Comparison of ENCODE assay signal across 17 cellular contexts in genomic region chr1:164671597-164672327, GRCh38.
DNase-seq lines count a peak whose midpoint lies in the region; ATAC-seq and TF ChIP-seq lines count a peak whose summit lies in the region.
"Had no signal": no experiment of that assay in that cellular context is flagged by ENCODE, and none has a peak within 500 bp of the region (broad histone marks: within the 10 kb centered on the region; RNA-seq: fewer than 3 reads in every experiment).

No MANE protein-coding gene starts in this region.

- H3K27ac Mint-ChIP-seq in endodermal cell (no peak overlapping the region), mesothelial cell of epicardium (peak overlapping the region; percentile 88)
- H3K27ac Mint-ChIP-seq: activated naive CD8-positive, alpha-beta T cell treated with anti-CD3 and anti-CD28 coated beads, Interleukin-2, amount 50 U/mL, for 24 hours had no signal

- H3K9me3 Mint-ChIP-seq in endodermal cell (no peaks in the 10 kb centered on the region), mesothelial cell of epicardium (no peaks in the 10 kb centered on the region)

- H3K36me3 Mint-ChIP-seq in endodermal cell (ENCODE audit: low read depth) (peaks cover 7% of the 10 kb centered on the region), mesothelial cell of epicardium (peaks cover 11% of the 10 kb centered on the region)

- H3K27me3 Mint-ChIP-seq in endodermal cell (ENCODE audit: insufficient read depth) (no peaks in the 10 kb centered on the region), mesothelial cell of epicardium (ENCODE audit: low read depth) (no peaks in the 10 kb centered on the region)
- H3K27me3 Mint-ChIP-seq: activated naive CD8-positive, alpha-beta T cell treated with anti-CD3 and anti-CD28 coated beads, Interleukin-2, amount 50 U/mL, for 24 hours; stimulated activated naive CD8-positive, alpha-beta T cell treated with anti-CD3 and anti-CD28 coated beads, Interleukin-15, amount 100 ng/mL, for 72 hours had no signal

- peak; percentile 17 for DNase-seq in AG10803 (ENCODE audit: low read depth)
- DNase-seq in endodermal cell, result no peak
- no peak for DNase-seq in mesothelial cell of epicardium (ENCODE audit: low spot score in 2 of 2, unreplicated experiment in 2 of 2)
- no peak for DNase-seq in activated CD4-positive, CD25-positive, alpha-beta regulatory T cell treated with anti-CD3 and anti-CD28 coated beads, Interleukin-2, amount 50 U/mL, for 72 hours
- DNase-seq in HAP-1 (ENCODE audit: low spot score in 2 of 2), result no peak
- DNase-seq in medulla oblongata (ENCODE audit: extremely low spot score), result no peak
- DNase-seq: activated CD4-positive, alpha-beta T cell treated with anti-CD3 and anti-CD28 coated beads, Interleukin-2, amount 50 U/mL, for 1 hour; activated naive CD8-positive, alpha-beta T cell treated with anti-CD3 and anti-CD28 coated beads, Interleukin-2, amount 50 U/mL, for 24 hours; activated T-cell treated with anti-CD3 and anti-CD28 coated beads, Interleukin-2, amount 50 U/mL, for 48 hours; COR-L47; NCI-H446; stimulated activated naive CD8-positive, alpha-beta T cell treated with anti-CD3 and anti-CD28 coated beads, Interleukin-15, amount 100 ng/mL, for 72 hours had no signal

- H3K4me1 Mint-ChIP-seq in endodermal cell (peaks cover 23% of the 10 kb centered on the region), mesothelial cell of epicardium (peaks cover 73% of the 10 kb centered on the region)
- H3K4me1 Mint-ChIP-seq: activated naive CD8-positive, alpha-beta T cell treated with anti-CD3 and anti-CD28 coated beads, Interleukin-2, amount 50 U/mL, for 24 hours had no signal

- no peak for TF ChIP-seq CTCF in AG10803 (conservative IDR thresholded peaks at IDR 0.05; ENCODE audit: low read length)
- TF ChIP-seq CTCF in HEK293 (tag by site-specific recombination; IDR thresholded peaks at IDR 0.05), result no peak
- TF ChIP-seq CTCF in endodermal cell (conservative IDR thresholded peaks at IDR 0.05), result no peak
- no peak for TF ChIP-seq CTCF in mesothelial cell of epicardium (IDR thresholded peaks at IDR 0.05; ENCODE audit: unreplicated experiment)

- H3K4me1 ChIP-seq in HEK293 (ENCODE audit: control insufficient read depth, insufficient read depth, low read length), result no peaks in the 10 kb centered on the region; the same call in 1 of the 2 replicates
- peaks cover 4% of the 10 kb centered on the region for H3K4me1 ChIP-seq in endodermal cell (ENCODE audit: control insufficient read depth, insufficient read depth, low read length)
- H3K4me1 ChIP-seq in HAP-1, result peaks cover 5% of the 10 kb centered on the region; the same call in 1 of the 2 replicates
- H3K4me1 ChIP-seq: SJSA1 had no signal

- POLR2A ChIA-PET in HEK293 (lab: Yijun Ruan, JAX), result no interaction called here

- H3K9me3 ChIP-seq in HEK293 (ENCODE audit: control insufficient read depth, insufficient read depth, low read depth, low read length), result no peaks in the 10 kb centered on the region
- no peaks in the 10 kb centered on the region for H3K9me3 ChIP-seq in endodermal cell (ENCODE audit: control insufficient read depth, low read length)
- no peaks in the 10 kb centered on the region; the same call in none of the 2 replicates for H3K9me3 ChIP-seq in HAP-1
- H3K9me3 ChIP-seq: SJSA1 had no signal

- H3K4me3 ChIP-seq in AG10803 (ENCODE audit: low read length) (no peak overlapping the region), HEK293 (ENCODE audit: low read depth, low read length) (no peak overlapping the region), endodermal cell (ENCODE audit: low read length) (no peak overlapping the region), HAP-1 (no peak overlapping the region)
- H3K4me3 ChIP-seq: SJSA1 had no signal

- no peaks in the 10 kb centered on the region for H3K36me3 ChIP-seq in HEK293 (ENCODE audit: control insufficient read depth in 2 of 2, insufficient read depth in 1 of 2, low read length in 2 of 2)
- H3K36me3 ChIP-seq in endodermal cell (ENCODE audit: control insufficient read depth, insufficient read depth, low read length), result no peaks in the 10 kb centered on the region
- no peaks in the 10 kb centered on the region for H3K36me3 ChIP-seq in HAP-1 (replicated peaks)
- H3K36me3 ChIP-seq: SJSA1 had no signal

- in situ Hi-C loops in HAP-1 (cut with MboI; ENCODE audit: low sequenced_read_pairs), result no loop called here

- no peak overlapping the region for H3K9ac ChIP-seq in endodermal cell (ENCODE audit: extremely low read depth, low read length, poor library complexity, severe bottlenecking)
- H3K9ac ChIP-seq: KMS-11 had no signal

- H3K4me3 Mint-ChIP-seq in endodermal cell, result no peak overlapping the region
- H3K4me3 Mint-ChIP-seq in mesothelial cell of epicardium, result no peak overlapping the region
- H3K4me3 Mint-ChIP-seq: activated naive CD8-positive, alpha-beta T cell treated with anti-CD3 and anti-CD28 coated beads, Interleukin-2, amount 50 U/mL, for 24 hours; stimulated activated naive CD8-positive, alpha-beta T cell treated with anti-CD3 and anti-CD28 coated beads, Interleukin-15, amount 100 ng/mL, for 72 hours had no signal

- CTCF ChIA-PET in HEK293 (lab: Yijun Ruan, JAX), result interaction anchor here (1.0 to 1.3 kb wide), 2 partner anchors 11 to 116 kb away, joined by 3 read pairs; no protein-coding TSS in a partner anchor

- ATAC-seq in GM19035 (IDR thresholded peaks at IDR 0.05; ENCODE audit: unreplicated experiment), result no peak
- ATAC-seq: activated naive CD8-positive, alpha-beta T cell treated with anti-CD3 and anti-CD28 coated beads, Interleukin-2, amount 50 U/mL, for 24 hours; stimulated activated naive CD8-positive, alpha-beta T cell treated with anti-CD3 and anti-CD28 coated beads, Interleukin-15, amount 100 ng/mL, for 72 hours had no signal

- H3K27ac ChIP-seq in HEK293 (ENCODE audit: extremely low read depth, low read depth, low read length), result no peak overlapping the region
- H3K27ac ChIP-seq in endodermal cell (ENCODE audit: low read depth, low read length), result peak overlapping the region; percentile 55
- H3K27ac ChIP-seq: HL-60, KMS-11, SJSA1 had no signal

- 79 to 84% methylated on average over 4 to 5 of the region's 6 CpGs for WGBS in endodermal cell (ENCODE audit: insufficient coverage in 1 of 2, insufficient read length in 1 of 2), 2 experiments

- H3K27me3 ChIP-seq in endodermal cell (ENCODE audit: control insufficient read depth, insufficient read depth, low read length, poor library complexity, severe bottlenecking) (no peaks in the 10 kb centered on the region), HAP-1 (ENCODE audit: low read depth) (no peaks in the 10 kb centered on the region)
- H3K27me3 ChIP-seq: SJSA1 had no signal

TF ChIP-seq in HEK293, 187 proteins besides CTCF, POLR2A, EP300 and RAD21:
- no peak for TF ChIP-seq PRDM10 (tag by site-specific recombination; IDR thresholded peaks at IDR 0.05)
- 0 out of 2 replicates have a peak, but pooled peaks have one; percentile 13 for TF ChIP-seq EGR2 (tag by site-specific recombination; IDR thresholded peaks at IDR 0.05; ENCODE audit: low read depth)
- no peak for TF ChIP-seq ZNF510 (tag by site-specific recombination; IDR thresholded peaks at IDR 0.05; ENCODE audit: insufficient replicate concordance)
